1 cellular context compared by ENCODE assay signal in the genomic region with DNA sequence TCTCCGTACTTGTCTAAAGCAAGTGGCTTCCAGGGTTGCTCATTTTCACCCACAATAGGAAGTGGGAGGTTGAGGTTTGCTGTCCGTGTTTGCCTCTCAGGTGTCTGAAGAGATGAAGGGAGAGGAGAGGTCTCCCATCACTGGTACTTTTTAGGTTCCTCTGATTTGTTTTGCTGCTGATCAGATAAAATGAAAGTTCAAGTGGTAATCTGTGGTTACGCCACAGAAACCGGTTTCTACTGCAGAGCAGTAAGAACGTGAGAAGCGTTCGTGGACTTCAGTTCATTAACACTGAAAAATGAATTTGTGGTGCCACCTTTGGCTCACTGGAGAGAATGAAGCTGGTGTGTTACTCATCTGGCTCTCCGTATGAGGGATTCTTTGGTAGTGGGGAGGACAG.
A peak's percentile ranks its signal among the peaks of the same experiment; 100 is the strongest.
TF ChIP-seq lines count a peak whose summit lies in the region.

No MANE protein-coding gene starts in this region.

TF ChIP-seq in GM12878, 131 proteins besides CTCF, POLR2A, EP300 and RAD21:
- TF ChIP-seq, protein P1, sequence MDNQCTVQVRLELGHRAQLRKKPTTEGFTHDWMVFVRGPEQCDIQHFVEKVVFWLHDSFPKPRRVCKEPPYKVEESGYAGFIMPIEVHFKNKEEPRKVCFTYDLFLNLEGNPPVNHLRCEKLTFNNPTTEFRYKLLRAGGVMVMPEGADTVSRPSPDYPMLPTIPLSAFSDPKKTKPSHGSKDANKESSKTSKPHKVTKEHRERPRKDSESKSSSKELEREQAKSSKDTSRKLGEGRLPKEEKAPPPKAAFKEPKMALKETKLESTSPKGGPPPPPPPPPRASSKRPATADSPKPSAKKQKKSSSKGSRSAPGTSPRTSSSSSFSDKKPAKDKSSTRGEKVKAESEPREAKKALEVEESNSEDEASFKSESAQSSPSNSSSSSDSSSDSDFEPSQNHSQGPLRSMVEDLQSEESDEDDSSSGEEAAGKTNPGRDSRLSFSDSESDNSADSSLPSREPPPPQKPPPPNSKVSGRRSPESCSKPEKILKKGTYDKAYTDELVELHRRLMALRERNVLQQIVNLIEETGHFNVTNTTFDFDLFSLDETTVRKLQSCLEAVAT (IDR thresholded peaks at IDR 0.05): no peak
- TF ChIP-seq CBFB (IDR thresholded peaks at IDR 0.05; ENCODE audit: low read depth) (0 out of 2 replicates have a peak, but pooled peaks have one; percentile 42), BCL11A (IDR thresholded peaks at IDR 0.05; ENCODE audit: low read depth, low read length) (0 out of 2 replicates have a peak, but pooled peaks have one; percentile 30), RUNX3 (IDR thresholded peaks at IDR 0.05; ENCODE audit: low read length) (peak; percentile 71), ZSCAN29 (IDR thresholded peaks at IDR 0.05) (0 out of 2 replicates have a peak, but pooled peaks have one; percentile 45), NR2F1 (conservative IDR thresholded peaks at IDR 0.05) (peak; percentile 82), SPI1 (IDR thresholded peaks at IDR 0.05; ENCODE audit: borderline replicate concordance, insufficient read depth, low read depth, low read length) (peak; percentile 46; the same call in 1 of the 2 replicates), NBN (IDR thresholded peaks at IDR 0.05) (no peak), IKZF1 (conservative IDR thresholded peaks at IDR 0.05) (0 out of 2 replicates have a peak, but pooled peaks have one; percentile 25), BHLHE40 (IDR thresholded peaks at IDR 0.05; ENCODE audit: borderline replicate concordance in 1 of 2, low read depth in 2 of 2, low read length in 1 of 2) (peak in 1 of 2 experiments; percentile 50; a peak in 2 of 4 replicates)
